In the genomic region with DNA sequence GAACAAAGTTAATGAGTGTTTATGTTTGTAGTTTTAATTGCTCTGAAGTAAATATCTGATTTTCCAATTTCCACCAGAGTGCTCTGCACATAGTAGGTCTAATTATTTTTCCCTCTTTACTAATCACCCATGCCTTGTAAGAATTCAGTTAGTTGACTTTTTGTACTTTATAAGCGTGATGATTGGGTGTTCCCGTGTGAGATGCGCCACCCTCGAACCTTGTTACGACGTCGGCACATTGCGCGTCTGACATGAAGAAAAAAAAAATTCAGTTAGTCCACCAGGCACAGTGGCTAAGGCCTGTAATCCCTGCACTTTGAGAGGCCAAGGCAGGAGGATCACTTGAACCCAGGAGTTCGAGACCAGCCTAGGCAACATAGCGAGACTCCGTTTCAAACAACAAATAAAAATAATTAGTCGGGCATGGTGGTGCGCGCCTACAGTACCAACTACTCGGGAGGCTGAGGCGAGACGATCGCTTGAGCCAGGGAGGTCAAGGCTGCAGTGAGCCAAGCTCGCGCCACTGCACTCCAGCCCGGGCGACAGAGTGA, we compare ENCODE assay signal across 10 cellular contexts. TPM values are rescaled to one million over a fixed set of nuclear protein-coding genes. Genes with fewer than 3 reads are reported as not detected.
DNase-seq lines count a peak whose midpoint lies in the region; TF ChIP-seq lines count a peak whose summit lies in the region.
"Had no signal": no experiment of that assay in that cellular context is flagged by ENCODE, and none has a peak within 500 bp of the region (broad histone marks: within the 10 kb centered on the region; RNA-seq: fewer than 3 reads in every experiment).

No MANE protein-coding gene starts in this region.

- TF ChIP-seq POLR2A in sigmoid colon (IDR thresholded peaks at IDR 0.05), result no peak

- no peak for DNase-seq in GM12864 (ENCODE audit: low read depth)
- DNase-seq in RWPE1 (ENCODE audit: low spot score), result no peak
- DNase-seq in fibroblast of mammary gland (ENCODE audit: low read depth), result no peak
- no peak for DNase-seq in sigmoid colon
- DNase-seq in NCI-H226, result no peak
- DNase-seq in nucleus accumbens (lab: John Stamatoyannopoulos, UW), result no peak
- DNase-seq in NCI-H2029 (lab: John Stamatoyannopoulos, UW), result no peak
- no peak for DNase-seq in activated CD4-positive, alpha-beta T cell treated with anti-CD3 and anti-CD28 coated beads for 1 hour

- 77 to 86% methylated on average over 23 of the region's 23 CpGs for WGBS in sigmoid colon, 2 donors

- no peak for TF ChIP-seq EP300 in sigmoid colon (IDR thresholded peaks at IDR 0.05)

- H3K27me3 ChIP-seq in sigmoid colon, result no peaks in the 10 kb centered on the region
- H3K27me3 ChIP-seq: SJSA1 had no signal

- TF ChIP-seq CTCF in GM12864 (IDR thresholded peaks at IDR 0.05; ENCODE audit: low read depth, low read length, missing control alignments) (no peak), RWPE1 (conservative IDR thresholded peaks at IDR 0.05; ENCODE audit: low read depth) (no peak), fibroblast of mammary gland (conservative IDR thresholded peaks at IDR 0.05; ENCODE audit: control insufficient read depth, insufficient read depth, low read depth, low read length) (no peak), sigmoid colon (IDR thresholded peaks at IDR 0.05) (no peak)

- CTCF ChIA-PET in RWPE1 (lab: Yijun Ruan, JAX), result no interaction called here

- H3K4me1 ChIP-seq in sigmoid colon, result peaks cover 0 to 40% (median 29%) of the 10 kb centered on the region in 4 donors

- H3K4me3 ChIP-seq in GM12864 (ENCODE audit: low read depth, low read length) (peak overlapping the region; percentile 62; the same call in 1 of the 2 replicates), fibroblast of mammary gland (ENCODE audit: control insufficient read depth, low read depth, low read length) (peak overlapping the region; percentile 72), sigmoid colon (peak overlapping the region in 3 of 4 donors; percentile 53 to 77 (median 72))

- intact Hi-C loops in sigmoid colon (cut with DNase I), result loop anchor here (2.0 to 5.0 kb wide), 2 partner anchors 108 to 209 kb away; a partner anchor contains a TSS

- no peaks in the 10 kb centered on the region for H3K36me3 ChIP-seq in sigmoid colon

- H3K27ac ChIP-seq in RWPE1 (peak overlapping the region; percentile 85), sigmoid colon (peak overlapping the region; percentile 92 to 95 (median 94))

- POLR2A ChIA-PET in RWPE1 (lab: Yijun Ruan, JAX; ENCODE audit: low non-redundant PET), result no interaction called here

- H3K9me3 ChIP-seq in sigmoid colon, result no peaks in the 10 kb centered on the region
- H3K9me3 ChIP-seq: SJSA1 had no signal

RNA-seq across cellular contexts. Expression of a gene that starts 0.5 kb away (rescaled TPM):
- total RNA-seq in sigmoid colon, result 10 to 100 TPM; 20.1 to 29.9 (median 25.8) TPM
- 10 to 100 TPM; 20.4 to 35.4 (median 28.9) TPM for polyA plus RNA-seq in sigmoid colon

RNA-seq across cellular contexts. Expression of a gene that starts 23.6 kb away (rescaled TPM):
- total RNA-seq in sigmoid colon, result 1 to 10 TPM; 1.1 to 6.1 (median 3.7) TPM
- polyA plus RNA-seq in sigmoid colon, result 1 to 10 TPM; 1.2 to 2.8 (median 2.8) TPM

RNA-seq across cellular contexts. Expression of a gene that starts 25.6 kb away (rescaled TPM):
- 100 to 1,000 TPM; 111 to 239 (median 152) TPM for total RNA-seq in sigmoid colon
- polyA plus RNA-seq in sigmoid colon, result 100 to 1,000 TPM; 179 to 260 (median 191) TPM

RNA-seq across cellular contexts. Expression of a gene that starts 33.0 kb away (rescaled TPM):
- not detected for total RNA-seq in sigmoid colon
- polyA plus RNA-seq in sigmoid colon, result not detected
- total RNA-seq: glomerular endothelial cell, SJSA1 had no signal
